8 cellular contexts compared by ENCODE assay signal in the genomic region with DNA sequence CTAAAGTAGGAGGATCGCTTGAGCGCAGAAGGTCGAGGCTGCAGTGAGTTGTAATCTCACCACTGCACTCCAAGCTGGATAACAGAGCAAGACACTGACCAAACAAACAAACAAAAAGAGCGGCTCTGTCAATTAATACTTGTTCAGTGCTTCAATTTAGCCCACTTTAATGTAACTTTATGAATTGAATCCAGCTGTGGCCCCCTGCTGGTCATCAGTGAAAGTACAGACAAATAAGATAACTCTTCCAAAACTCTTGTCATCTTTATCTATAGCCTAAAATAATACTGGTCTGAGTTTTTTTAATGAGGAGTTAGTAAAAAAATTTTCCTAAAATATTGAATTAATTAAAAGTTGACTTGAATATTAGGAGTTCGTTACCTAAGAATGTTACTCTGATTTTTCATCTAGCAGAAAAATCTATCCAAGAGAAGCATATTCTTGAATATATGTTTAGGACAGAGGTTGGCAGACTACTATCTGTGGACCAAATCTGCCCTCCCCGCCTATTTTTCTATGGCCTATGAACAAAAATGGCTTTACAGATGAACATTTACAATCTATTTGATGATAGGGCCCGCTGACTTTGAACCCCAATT. TPM values are rescaled to one million over a fixed set of nuclear protein-coding genes. Genes with fewer than 3 reads are reported as not detected.
A peak's percentile ranks its signal among the peaks of the same experiment; 100 is the strongest.
DNase-seq lines count a peak whose midpoint lies in the region; ATAC-seq, FAIRE-seq and TF ChIP-seq lines count a peak whose summit lies in the region.

No MANE protein-coding gene starts in this region.

- no peak for TF ChIP-seq POLR2A in erythroblast (IDR thresholded peaks at IDR 0.05; ENCODE audit: low read length)

- peak; percentile 58 for ATAC-seq in GM19452 (IDR thresholded peaks at IDR 0.05; ENCODE audit: unreplicated experiment)

- H3K27ac ChIP-seq in neutrophil: no peak overlapping the region

- H3K4me3 ChIP-seq in neutrophil (ENCODE audit: low read depth in 1 of 2, low read length in 1 of 2): no peak overlapping the region

- no peaks in the 10 kb centered on the region for H3K9me3 ChIP-seq in neutrophil

- DNase-seq in CD1c-positive myeloid dendritic cell (ENCODE audit: extremely low spot score): peak; percentile 66
- peak; percentile 38 for DNase-seq in NCI-H460 (ENCODE audit: extremely low read depth, low read depth)
- peak; percentile 19 for DNase-seq in activated CD8-positive, alpha-beta memory T cell treated with anti-CD3 and anti-CD28 coated beads for 4 hours (ENCODE audit: low read depth in 2 of 2)
- DNase-seq in erythroblast (lab: John Stamatoyannopoulos, UW): peak; percentile 58 to 68
- DNase-seq in urothelium cell line (ENCODE audit: low spot score): peak; percentile 32
- DNase-seq in KG1 (lab: John Stamatoyannopoulos, UW): no peak

- H3K4me1 ChIP-seq in neutrophil (ENCODE audit: control insufficient read depth in 1 of 2, insufficient read depth in 1 of 2, low read depth in 1 of 2, low read length in 1 of 2): no peaks in the 10 kb centered on the region

- FAIRE-seq in urothelium cell line (lab: Jason Lieb, UNC): no peak

- H3K36me3 ChIP-seq in neutrophil: no peaks in the 10 kb centered on the region

- no peaks in the 10 kb centered on the region for H3K27me3 ChIP-seq in neutrophil

- TF ChIP-seq CTCF in neutrophil (IDR thresholded peaks at IDR 0.05): peak; percentile 71

RNA-seq across cellular contexts. Expression of a gene that starts 26.1 kb away (rescaled TPM):
- total RNA-seq in NCI-H460 (2014; rRNA removed; shearing (Covaris generic)): 93.3 and 104 TPM in 2 replicates
- 38.5 and 41.8 TPM in 2 replicates for polyA plus RNA-seq in NCI-H460 (2014; cell fraction: nucleus; rRNA removed)

RNA-seq across cellular contexts. Expression of a gene that starts 26.2 kb away (rescaled TPM):
- total RNA-seq in NCI-H460 (2014; rRNA removed; shearing (Covaris generic)): 22.2 and 24.1 TPM in 2 replicates
- 17.7 and 18.7 TPM in 2 replicates for polyA plus RNA-seq in NCI-H460 (2014; cell fraction: nucleus; rRNA removed)
